ENCODE assay signal across 8 cellular contexts in genomic region chr11:62544521-62545436, GRCh38. TPM values are rescaled to one million over a fixed set of nuclear protein-coding genes. Genes with fewer than 3 reads are reported as not detected.
DNase-seq lines count a peak whose midpoint lies in the region; ATAC-seq and TF ChIP-seq lines count a peak whose summit lies in the region.

No MANE protein-coding gene starts in this region.

- H3K4me2 ChIP-seq in parathyroid adenoma (ENCODE audit: low read length): peak overlapping the region; percentile 71

- H3K36me3 ChIP-seq in parathyroid adenoma (ENCODE audit: control insufficient read depth, insufficient read depth, low read length): no peaks in the 10 kb centered on the region

- H2AFZ ChIP-seq in parathyroid adenoma: no peak overlapping the region

- TF ChIP-seq CTCF in activated B cell treated with CpG ODN at 0.5 μM for 24 hours (IDR thresholded peaks at IDR 0.05): no peak
- TF ChIP-seq CTCF in fibroblast of mammary gland (conservative IDR thresholded peaks at IDR 0.05; ENCODE audit: control insufficient read depth, insufficient read depth, low read depth, low read length): no peak
- no peak for TF ChIP-seq CTCF in parathyroid adenoma (IDR thresholded peaks at IDR 0.05)

- H3K4me3 ChIP-seq in fibroblast of mammary gland (ENCODE audit: control insufficient read depth, low read depth, low read length): peak overlapping the region; percentile 98
- H3K4me3 ChIP-seq in parathyroid adenoma (ENCODE audit: low read depth, low read length): peak overlapping the region; percentile 86

- peak overlapping the region; percentile 97 for H3K27ac Mint-ChIP-seq in activated B cell treated with CpG ODN at 0.5 μM for 24 hours

- H3K4me3 Mint-ChIP-seq in activated B cell treated with CpG ODN at 0.5 μM for 24 hours: peak overlapping the region; percentile 95

- H3K4me1 Mint-ChIP-seq in activated B cell treated with CpG ODN at 0.5 μM for 24 hours: peaks cover 64% of the 10 kb centered on the region

- H3K27me3 ChIP-seq in parathyroid adenoma (ENCODE audit: control insufficient read depth, insufficient read depth, low read length): no peaks in the 10 kb centered on the region

- no peak overlapping the region for H3K9ac ChIP-seq in parathyroid adenoma

- H3K27ac ChIP-seq in parathyroid adenoma: peak overlapping the region; percentile 69

- CTCF ChIA-PET in activated B cell treated with CpG ODN at 0.5 μM for 24 hours (lab: Charles Lee): interaction anchor here (0.6 to 11.6 kb wide), 4 partner anchors 11 to 121 kb away, joined by 3 to 192 read pairs (median 83); partner anchors contain the start of gene TUT1

- peaks cover 18% of the 10 kb centered on the region for H3K79me2 ChIP-seq in parathyroid adenoma

- DNase-seq in stimulated activated CD4-positive, alpha-beta T cell treated with anti-CD3 and anti-CD28 coated beads, Interleukin-15, amount 100 ng/mL, for 24 hours: peak; percentile 56
- DNase-seq in stimulated activated CD4-positive, alpha-beta T cell treated with anti-CD3 and anti-CD28 coated beads, Interleukin-4, amount 100 ng/mL, for 4 hours: no peak
- peak; percentile 53 for DNase-seq in activated B cell treated with CpG ODN at 0.5 μM for 24 hours
- no peak for DNase-seq in fibroblast of mammary gland (ENCODE audit: low read depth)
- DNase-seq in NCI-H2196 (lab: John Stamatoyannopoulos, UW; ENCODE audit: unreplicated experiment): no peak

- ATAC-seq in activated B cell treated with CpG ODN at 0.5 μM for 24 hours (ENCODE audit: low read depth) (no peak), GM21576 (IDR thresholded peaks at IDR 0.05; ENCODE audit: unreplicated experiment) (no peak), HG03432 (IDR thresholded peaks at IDR 0.05; ENCODE audit: unreplicated experiment) (no peak)

- intact Hi-C loops in activated B cell treated with CpG ODN at 0.5 μM for 24 hours (cut with micrococcal nuclease): loop anchor here (5.0 kb wide), 1 partner anchor 37 kb away; no protein-coding TSS in a partner anchor

- POLR2A ChIA-PET in activated B cell treated with CpG ODN at 0.5 μM for 24 hours (lab: Charles Lee): interaction anchor here (0.6 to 10.1 kb wide), 17 partner anchors 8 to 305 kb away, joined by 3 to 183 read pairs (median 13); partner anchors contain the start of genes B3GAT3, C11orf98, CSKMT and EEF1G

- H3K9me3 Mint-ChIP-seq in activated B cell treated with CpG ODN at 0.5 μM for 24 hours: no peaks in the 10 kb centered on the region

- no peaks in the 10 kb centered on the region for H3K27me3 Mint-ChIP-seq in activated B cell treated with CpG ODN at 0.5 μM for 24 hours

- no peaks in the 10 kb centered on the region for H3K9me3 ChIP-seq in parathyroid adenoma (ENCODE audit: control insufficient read depth, low read length)

- H3K4me1 ChIP-seq in parathyroid adenoma: peaks cover 4% of the 10 kb centered on the region

- H3K36me3 Mint-ChIP-seq in activated B cell treated with CpG ODN at 0.5 μM for 24 hours (ENCODE audit: low read depth): peaks cover 8% of the 10 kb centered on the region

RNA-seq across cellular contexts. Expression of gene AHNAK, which starts 1.8 kb away (rescaled TPM):
- total RNA-seq in activated B cell treated with CpG ODN at 0.5 μM for 24 hours: 246 and 248 TPM in 2 replicates

RNA-seq across cellular contexts. Expression of gene EEF1G, which starts 28.9 kb away (rescaled TPM):
- 2,373 and 2,524 TPM in 2 replicates for total RNA-seq in activated B cell treated with CpG ODN at 0.5 μM for 24 hours

RNA-seq across cellular contexts. Expression of gene TUT1, which starts 46.5 kb away (rescaled TPM):
- total RNA-seq in activated B cell treated with CpG ODN at 0.5 μM for 24 hours: 27.8 and 30.9 TPM in 2 replicates

RNA-seq across cellular contexts. Expression of gene MTA2, which starts 56.9 kb away (rescaled TPM):
- total RNA-seq in activated B cell treated with CpG ODN at 0.5 μM for 24 hours: 170 and 175 TPM in 2 replicates

Comparison
In these comparisons a context has a peak if more than half of its experiments do, and no peak if none do; other contexts are left out.
1. DNase-seq: peak in stimulated activated CD4-positive, alpha-beta T cell treated with anti-CD3 and anti-CD28 coated beads, Interleukin-15, amount 100 ng/mL, for 24 hours (single experiment) and activated B cell treated with CpG ODN at 0.5 μM for 24 hours (single experiment); none in stimulated activated CD4-positive, alpha-beta T cell treated with anti-CD3 and anti-CD28 coated beads, Interleukin-4, amount 100 ng/mL, for 4 hours (0 of 2), fibroblast of mammary gland (single experiment) and NCI-H2196 (single experiment).